Comparison of ENCODE assay signal across 8 cellular contexts in the genomic region with DNA sequence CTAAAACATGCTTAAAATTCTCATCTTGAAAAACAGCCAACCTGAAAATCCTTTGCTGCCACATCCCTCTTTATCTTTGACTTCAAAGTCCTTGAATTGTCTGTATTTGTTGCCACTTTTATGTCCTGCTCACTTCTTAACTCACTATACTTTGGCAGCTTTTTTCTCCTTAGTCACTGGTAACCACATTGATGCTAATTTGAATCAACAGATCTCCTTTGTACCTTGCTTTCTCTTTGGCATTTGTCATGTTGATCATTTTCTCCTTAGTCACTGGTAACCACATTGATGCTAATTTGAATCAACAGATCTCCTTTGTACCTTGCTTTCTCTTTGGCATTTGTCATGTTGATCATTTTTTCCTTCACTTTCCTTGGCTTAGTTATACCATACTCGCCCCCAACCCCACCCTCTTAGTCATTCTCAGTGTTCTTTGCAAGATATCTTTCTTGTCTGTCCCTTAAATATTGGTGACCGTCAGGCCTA. TPM values are rescaled to one million over a fixed set of nuclear protein-coding genes. Genes with fewer than 3 reads are reported as not detected.
DNase-seq lines count a peak whose midpoint lies in the region; ATAC-seq and TF ChIP-seq lines count a peak whose summit lies in the region.
"Not testable (repeated sequence)": the region's sequence is repeated elsewhere in the genome, so short reads cannot be mapped to it uniquely, and the experiment has no call there.

No MANE protein-coding gene starts in this region.

- H3K4me1 ChIP-seq in H9 (ENCODE audit: insufficient read depth, low read length); RWPE2 (ENCODE audit: insufficient read depth, poor library complexity, severe bottlenecking): not testable (repeated sequence)

- not testable (repeated sequence) for H3K79me1 ChIP-seq in H9 (ENCODE audit: insufficient read depth, low read depth, low read length, poor library complexity, severe bottlenecking)

- H4K20me1 ChIP-seq in H9 (ENCODE audit: control insufficient read depth, insufficient read depth, insufficient read length), result not testable (repeated sequence)

- peak overlapping the region; percentile 73; the same call in 1 of the 2 replicates for H3K14ac ChIP-seq in H9 (ENCODE audit: insufficient read depth, low read length)

- H2AFZ ChIP-seq in H9 (ENCODE audit: low read length), result not testable (repeated sequence)

- H2BK20ac ChIP-seq in H9 (ENCODE audit: low read depth, low read length, poor library complexity, severe bottlenecking), result peak overlapping the region; percentile 97

- H2BK15ac ChIP-seq in H9 (ENCODE audit: low read depth, low read length), result not testable (repeated sequence)

- H3K27ac Mint-ChIP-seq in H9 (peak overlapping the region; percentile 95 to 98 (median 97)), progenitor cell of endocrine pancreas (peak overlapping the region; percentile 60)

- peak overlapping the region; percentile 27 for H3K18ac ChIP-seq in H9 (ENCODE audit: insufficient read length, low read depth, low read length)

- H3K27ac ChIP-seq in H9 (ENCODE audit: insufficient read length, low read depth, low read length), result peak overlapping the region; percentile 99
- H3K27ac ChIP-seq in RWPE2 (ENCODE audit: poor library complexity, severe bottlenecking), result not testable (repeated sequence)

- not testable (repeated sequence) for H3K23ac ChIP-seq in H9 (ENCODE audit: insufficient read length, low read depth, low read length)

- peak overlapping the region; percentile 4 for H2BK12ac ChIP-seq in H9 (ENCODE audit: insufficient read length, low read depth, low read length)

- no CpG with 5 or more reads among the region's 2 CpGs for WGBS in H9 (ENCODE audit: extremely low coverage, insufficient read length, low lambda C conversion rate)

- H2AK5ac ChIP-seq in H9 (ENCODE audit: insufficient read length, low read length), result peak overlapping the region; percentile 33

- peak overlapping the region; percentile 36 for H3K4me2 ChIP-seq in H9 (ENCODE audit: insufficient read depth, insufficient read length, low read length)

- H3T11ph ChIP-seq in H9 (ENCODE audit: low read length), result peak overlapping the region; percentile 80

- not testable (repeated sequence) for H3K36me3 ChIP-seq in RWPE2 (ENCODE audit: low read depth)

- H3K79me2 ChIP-seq in H9 (ENCODE audit: insufficient read depth, low read length), result peaks cover 19% of the 10 kb centered on the region; the same call in 1 of the 2 replicates

- H3K56ac ChIP-seq in H9 (ENCODE audit: insufficient read length, low read depth, low read length), result not testable (repeated sequence)

- H3K4me1 Mint-ChIP-seq in H9, result peaks cover 49 to 50% of the 10 kb centered on the region in 2 experiments
- H3K4me1 Mint-ChIP-seq in activated T-cell treated with anti-CD3 and anti-CD28 coated beads, Interleukin-2, amount 50 U/mL, for 4 hours (ENCODE audit: low read depth), result peaks cover 44% of the 10 kb centered on the region
- peaks cover 28% of the 10 kb centered on the region for H3K4me1 Mint-ChIP-seq in progenitor cell of endocrine pancreas (ENCODE audit: low read depth)

- H2BK5ac ChIP-seq in H9 (ENCODE audit: insufficient read length, low read length), result peak overlapping the region; percentile 15

- ATAC-seq in GM18861 (IDR thresholded peaks at IDR 0.05; ENCODE audit: unreplicated experiment) (peak; percentile 46), HG03378 (IDR thresholded peaks at IDR 0.05; ENCODE audit: unreplicated experiment) (peak; percentile 54), RWPE2 (ENCODE audit: low read depth) (peak; percentile 51; the same call in 2 of the 3 replicates)
- peak; percentile 95 to 96 for ATAC-seq in activated T-cell treated with anti-CD3 and anti-CD28 coated beads, Interleukin-2, amount 50 U/mL, for 4 hours

- H3K9ac ChIP-seq in H9 (ENCODE audit: extremely low read depth, insufficient read length, low read length), result peak overlapping the region; percentile 51

- H3K36me3 Mint-ChIP-seq in H9 (ENCODE audit: insufficient read depth in 1 of 3, low read depth in 3 of 3), result peaks cover 3 to 10% (median 4%) of the 10 kb centered on the region in 3 experiments; a peak in 5 of 7 replicates
- H3K36me3 Mint-ChIP-seq in activated T-cell treated with anti-CD3 and anti-CD28 coated beads, Interleukin-2, amount 50 U/mL, for 4 hours (ENCODE audit: insufficient read depth), result peaks cover 11% of the 10 kb centered on the region
- H3K36me3 Mint-ChIP-seq in progenitor cell of endocrine pancreas (ENCODE audit: insufficient read depth), result not testable (repeated sequence)

- H3K23me2 ChIP-seq in H9 (ENCODE audit: insufficient read length, low read depth, low read length, poor library complexity, severe bottlenecking), result not testable (repeated sequence)

- peak overlapping the region; percentile 86 for H2BK120ac ChIP-seq in H9 (ENCODE audit: low read depth, low read length, poor library complexity, severe bottlenecking)

- H3K27me3 Mint-ChIP-seq in H9 (ENCODE audit: low read depth); activated T-cell treated with anti-CD3 and anti-CD28 coated beads, Interleukin-2, amount 50 U/mL, for 4 hours (ENCODE audit: low read depth); progenitor cell of endocrine pancreas: not testable (repeated sequence)

- not testable (repeated sequence) for H3K9me3 Mint-ChIP-seq in H9; activated T-cell treated with anti-CD3 and anti-CD28 coated beads, Interleukin-2, amount 50 U/mL, for 4 hours; progenitor cell of endocrine pancreas (ENCODE audit: low read depth)

- DNase-seq in A172 (ENCODE audit: low spot score), result peak; percentile 18
- peak; percentile 58 for DNase-seq in H9
- DNase-seq in RWPE2 (ENCODE audit: low spot score); progenitor cell of endocrine pancreas (ENCODE audit: low spot score, unreplicated experiment): not testable (repeated sequence)
- DNase-seq in activated T-cell treated with anti-CD3 and anti-CD28 coated beads, Interleukin-2, amount 50 U/mL, for 4 hours, result peak; percentile 10
- peak; percentile 11 for DNase-seq in epithelial cell of esophagus (ENCODE audit: low read depth)

- H3K4ac ChIP-seq in H9 (ENCODE audit: low read depth, low read length), result peak overlapping the region; percentile 95; the same call in 1 of the 2 replicates

- not testable (repeated sequence) for TF ChIP-seq CTCF in H9 (conservative IDR thresholded peaks at IDR 0.05); RWPE2 (IDR thresholded peaks at IDR 0.05; ENCODE audit: poor library complexity, severe bottlenecking); epithelial cell of esophagus (IDR thresholded peaks at IDR 0.05; ENCODE audit: insufficient read depth, low read depth, low read length, missing control alignments); progenitor cell of endocrine pancreas (IDR thresholded peaks at IDR 0.05; ENCODE audit: unreplicated experiment)

- H3K4me3 Mint-ChIP-seq in H9, result peak overlapping the region; percentile 30 to 63; a peak in 4 of 5 replicates
- H3K4me3 Mint-ChIP-seq in activated T-cell treated with anti-CD3 and anti-CD28 coated beads, Interleukin-2, amount 50 U/mL, for 4 hours, result peak overlapping the region; percentile 43
- not testable (repeated sequence) for H3K4me3 Mint-ChIP-seq in progenitor cell of endocrine pancreas (ENCODE audit: low read depth)

- H4K8ac ChIP-seq in H9 (replicated peaks; ENCODE audit: insufficient read length, low read depth, low read length), result not testable (repeated sequence)

- peak overlapping the region; percentile 65 for H4K5ac ChIP-seq in H9 (ENCODE audit: insufficient read length, low read depth, low read length)

- not testable (repeated sequence) for H3K27me3 ChIP-seq in H9 (ENCODE audit: insufficient read depth, low read length); RWPE2 (ENCODE audit: insufficient read depth, poor library complexity, severe bottlenecking)

- H4K91ac ChIP-seq in H9 (ENCODE audit: insufficient read length, low read depth, low read length), result not testable (repeated sequence)

- not testable (repeated sequence) for H3K4me3 ChIP-seq in RWPE2 (ENCODE audit: severe bottlenecking); epithelial cell of esophagus (ENCODE audit: low read length)

- H3K9me3 ChIP-seq in H9 (ENCODE audit: control insufficient read depth, low read depth, low read length); RWPE2 (ENCODE audit: severe bottlenecking): not testable (repeated sequence)

RNA-seq across cellular contexts. Expression of a gene that starts 8.6 kb away (rescaled TPM):
- 21.7 and 35.5 TPM in 2 replicates for total RNA-seq in A172 (2014; rRNA removed; shearing (Covaris generic))
- 53.8 and 63.5 TPM in 2 replicates for total RNA-seq in H9 (2021)
- total RNA-seq in activated T-cell treated with anti-CD3 and anti-CD28 coated beads, Interleukin-2, amount 50 U/mL, for 4 hours, result 10 to 100 TPM; 16.0 to 27.5 (median 18.7) TPM
- total RNA-seq in progenitor cell of endocrine pancreas, result 47.0 and 48.3 TPM in 2 replicates
